ENCODE assay signal across 15 cellular contexts in the genomic region with DNA sequence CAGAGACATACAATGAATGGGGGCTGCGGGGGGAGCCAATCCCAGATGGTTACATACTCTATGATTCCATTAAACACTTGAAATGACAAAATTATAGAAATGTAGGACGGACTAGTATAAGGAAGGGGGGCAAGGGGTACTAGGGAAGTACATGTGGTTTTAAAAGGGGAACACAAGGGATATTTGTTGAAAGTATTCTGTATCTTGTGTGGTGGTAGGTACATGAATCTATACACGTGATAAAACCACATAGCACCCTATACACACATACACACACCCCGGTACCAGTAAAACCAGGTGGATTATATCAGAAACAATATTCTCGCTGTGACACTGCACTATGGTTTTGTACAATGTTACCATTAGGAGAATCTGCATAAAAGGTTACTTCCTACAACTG.
"Had no signal": no experiment of that assay in that cellular context is flagged by ENCODE, and none has a peak within 500 bp of the region (broad histone marks: within the 10 kb centered on the region; RNA-seq: fewer than 3 reads in every experiment).

No MANE protein-coding gene starts in this region.

- H3K27me3 Mint-ChIP-seq: activated B cell treated with CpG ODN at 0.5 μM for 24 hours; dendritic cell treated with granulocyte-macrophage colony-stimulating factor and Interleukin-4, amounts not matched to agents 40 ng/mL and 50 ng/mL, for 4 days; effector memory CD8-positive, alpha-beta T cell; memory B cell; naive thymus-derived CD4-positive, alpha-beta T cell; stimulated activated naive B cell treated with anti-CD40 and anti-IgM and Interleukin-4, amounts not matched to agents 10 μg/mL and 1 μg/mL and 100 μg/mL, for 72 hours; T-helper 17 cell had no signal

- H3K4me3 Mint-ChIP-seq: activated B cell treated with CpG ODN at 0.5 μM for 24 hours; dendritic cell treated with granulocyte-macrophage colony-stimulating factor and Interleukin-4, amounts not matched to agents 40 ng/mL and 50 ng/mL, for 4 days; memory B cell; T-helper 17 cell had no signal

- ATAC-seq: effector memory CD8-positive, alpha-beta T cell; left ventricle myocardium superior; mucosa of descending colon; naive thymus-derived CD4-positive, alpha-beta T cell; stimulated activated naive B cell treated with anti-CD40 and anti-IgM and Interleukin-4, amounts not matched to agents 10 μg/mL and 1 μg/mL and 100 μg/mL, for 72 hours; T-helper 17 cell had no signal

- H3K9me3 Mint-ChIP-seq: effector memory CD8-positive, alpha-beta T cell had no signal

- DNase-seq: activated B cell treated with CpG ODN at 0.5 μM for 24 hours; activated CD4-positive, alpha-beta T cell treated with anti-CD3 and anti-CD28 coated beads, Interleukin-2, amount 50 U/mL, for 1 hour; effector memory CD8-positive, alpha-beta T cell; foreskin melanocyte; left ventricle myocardium superior; mucosa of descending colon; naive thymus-derived CD4-positive, alpha-beta T cell; posterior cingulate gyrus; stimulated activated CD4-positive, alpha-beta T cell treated with anti-CD3 and anti-CD28 coated beads, Interleukin-2, amount 100 ng/mL, for 48 hours; stimulated activated naive B cell treated with anti-CD40 and anti-IgM and Interleukin-4, amounts not matched to agents 10 μg/mL and 1 μg/mL and 100 μg/mL, for 72 hours; substantia nigra; T-helper 17 cell; uterus had no signal

- H3K27ac Mint-ChIP-seq: activated B cell treated with CpG ODN at 0.5 μM for 24 hours; dendritic cell treated with granulocyte-macrophage colony-stimulating factor and Interleukin-4, amounts not matched to agents 40 ng/mL and 50 ng/mL, for 4 days; memory B cell; stimulated activated naive B cell treated with anti-CD40 and anti-IgM and Interleukin-4, amounts not matched to agents 10 μg/mL and 1 μg/mL and 100 μg/mL, for 72 hours had no signal
